Comparison of ENCODE assay signal across 7 cellular contexts in genomic region chr2:91477291-91477690, GRCh38.
DNase-seq lines count a peak whose midpoint lies in the region; ATAC-seq and TF ChIP-seq lines count a peak whose summit lies in the region.
"Not testable (repeated sequence)": the region's sequence is repeated elsewhere in the genome, so short reads cannot be mapped to it uniquely, and the experiment has no call there.

No MANE protein-coding gene starts in this region.

- TF ChIP-seq CTCF in colonic mucosa (IDR thresholded peaks at IDR 0.05); right lobe of liver (IDR thresholded peaks at IDR 0.05); parathyroid adenoma (IDR thresholded peaks at IDR 0.05): not testable (repeated sequence)

- peak; percentile 14 for DNase-seq in Daoy (ENCODE audit: low read depth)
- peak; percentile 12 for DNase-seq in activated CD4-positive, alpha-beta T cell treated with anti-CD3 and anti-CD28 coated beads for 36 hours
- not testable (repeated sequence) for DNase-seq in colonic mucosa; stimulated activated naive B cell treated with anti-CD40 and anti-IgM and Interleukin-4, amounts not matched to agents 10 μg/mL and 1 μg/mL and 100 μg/mL, for 72 hours
- DNase-seq in Right ventricle myocardium superior = peak; percentile 42
- peak in 2 of 3 donors; percentile 18 to 43 for DNase-seq in right lobe of liver

- peak overlapping the region; percentile 99 for H3K4me2 ChIP-seq in parathyroid adenoma (ENCODE audit: low read length)

- not testable (repeated sequence) for H3K9ac ChIP-seq in colonic mucosa (ENCODE audit: low read depth in 2 of 2, low read length in 2 of 2); parathyroid adenoma

- H3K4me3 Mint-ChIP-seq in activated CD4-positive, alpha-beta T cell treated with anti-CD3 and anti-CD28 coated beads for 36 hours = not testable (repeated sequence)
- peak overlapping the region; percentile 63 to 80 for H3K4me3 Mint-ChIP-seq in stimulated activated naive B cell treated with anti-CD40 and anti-IgM and Interleukin-4, amounts not matched to agents 10 μg/mL and 1 μg/mL and 100 μg/mL, for 72 hours

- H3K4me1 Mint-ChIP-seq in activated CD4-positive, alpha-beta T cell treated with anti-CD3 and anti-CD28 coated beads for 36 hours = not testable (repeated sequence)
- peaks cover 5 to 16% of the 10 kb centered on the region in 2 donors for H3K4me1 Mint-ChIP-seq in stimulated activated naive B cell treated with anti-CD40 and anti-IgM and Interleukin-4, amounts not matched to agents 10 μg/mL and 1 μg/mL and 100 μg/mL, for 72 hours

- WGBS in right lobe of liver (ENCODE audit: insufficient coverage, low coverage, low lambda C conversion rate, missing lambda C conversion rate) = 3% methylated on average over 50 of the region's 51 CpGs

- CTCF ChIA-PET in activated CD4-positive, alpha-beta T cell treated with anti-CD3 and anti-CD28 coated beads for 36 hours (lab: Charles Lee) = not testable (repeated sequence)

- not testable (repeated sequence) for H3K9me3 ChIP-seq in colonic mucosa; right lobe of liver; parathyroid adenoma (ENCODE audit: control insufficient read depth, low read length)

- H3K27me3 ChIP-seq in colonic mucosa (peaks cover 23% of the 10 kb centered on the region), right lobe of liver (peaks cover 6 to 12% of the 10 kb centered on the region in 2 donors)
- not testable (repeated sequence) for H3K27me3 ChIP-seq in parathyroid adenoma (ENCODE audit: control insufficient read depth, insufficient read depth, low read length)

- not testable (repeated sequence) for H3K9me3 Mint-ChIP-seq in activated CD4-positive, alpha-beta T cell treated with anti-CD3 and anti-CD28 coated beads for 36 hours (ENCODE audit: low read depth); stimulated activated naive B cell treated with anti-CD40 and anti-IgM and Interleukin-4, amounts not matched to agents 10 μg/mL and 1 μg/mL and 100 μg/mL, for 72 hours

- H3K36me3 ChIP-seq in colonic mucosa; right lobe of liver; parathyroid adenoma (ENCODE audit: control insufficient read depth, insufficient read depth, low read length): not testable (repeated sequence)

- POLR2A ChIA-PET in activated CD4-positive, alpha-beta T cell treated with anti-CD3 and anti-CD28 coated beads for 36 hours (lab: Charles Lee) = not testable (repeated sequence)

- H3K4me3 ChIP-seq in colonic mucosa (peak overlapping the region; percentile 33), parathyroid adenoma (ENCODE audit: low read depth, low read length) (peak overlapping the region; percentile 52)
- H3K4me3 ChIP-seq in right lobe of liver = not testable (repeated sequence)

- not testable (repeated sequence) for H2AFZ ChIP-seq in parathyroid adenoma

- not testable (repeated sequence) for ATAC-seq in activated CD4-positive, alpha-beta T cell treated with anti-CD3 and anti-CD28 coated beads for 36 hours; Right ventricle myocardium superior (ENCODE audit: poor library complexity); right lobe of liver; stimulated activated naive B cell treated with anti-CD40 and anti-IgM and Interleukin-4, amounts not matched to agents 10 μg/mL and 1 μg/mL and 100 μg/mL, for 72 hours (replicated peaks)

- not testable (repeated sequence) for H3K27ac ChIP-seq in colonic mucosa, right lobe of liver, parathyroid adenoma

- not testable (repeated sequence) for TF ChIP-seq POLR2A in right lobe of liver (IDR thresholded peaks at IDR 0.05)

- peaks cover 13% of the 10 kb centered on the region for H3K27me3 Mint-ChIP-seq in activated CD4-positive, alpha-beta T cell treated with anti-CD3 and anti-CD28 coated beads for 36 hours
- peaks cover 14 to 34% of the 10 kb centered on the region in 2 donors for H3K27me3 Mint-ChIP-seq in stimulated activated naive B cell treated with anti-CD40 and anti-IgM and Interleukin-4, amounts not matched to agents 10 μg/mL and 1 μg/mL and 100 μg/mL, for 72 hours

- not testable (repeated sequence) for H3K4me1 ChIP-seq in colonic mucosa, parathyroid adenoma
- peaks cover 0 to 13% (median 0%) of the 10 kb centered on the region in 4 donors for H3K4me1 ChIP-seq in right lobe of liver

- not testable (repeated sequence) for H3K36me3 Mint-ChIP-seq in activated CD4-positive, alpha-beta T cell treated with anti-CD3 and anti-CD28 coated beads for 36 hours (ENCODE audit: low read depth); stimulated activated naive B cell treated with anti-CD40 and anti-IgM and Interleukin-4, amounts not matched to agents 10 μg/mL and 1 μg/mL and 100 μg/mL, for 72 hours

- H3K79me2 ChIP-seq in parathyroid adenoma = not testable (repeated sequence)

- intact Hi-C loops in activated CD4-positive, alpha-beta T cell treated with anti-CD3 and anti-CD28 coated beads for 36 hours (cut with DNase I, micrococcal nuclease); colonic mucosa (cut with DNase I); Right ventricle myocardium superior (cut with DNase I); right lobe of liver (cut with DNase I): not testable (repeated sequence)

- not testable (repeated sequence) for H3K27ac Mint-ChIP-seq in activated CD4-positive, alpha-beta T cell treated with anti-CD3 and anti-CD28 coated beads for 36 hours; stimulated activated naive B cell treated with anti-CD40 and anti-IgM and Interleukin-4, amounts not matched to agents 10 μg/mL and 1 μg/mL and 100 μg/mL, for 72 hours
